Comparison of ENCODE assay signal across 8 cellular contexts in the genomic region with DNA sequence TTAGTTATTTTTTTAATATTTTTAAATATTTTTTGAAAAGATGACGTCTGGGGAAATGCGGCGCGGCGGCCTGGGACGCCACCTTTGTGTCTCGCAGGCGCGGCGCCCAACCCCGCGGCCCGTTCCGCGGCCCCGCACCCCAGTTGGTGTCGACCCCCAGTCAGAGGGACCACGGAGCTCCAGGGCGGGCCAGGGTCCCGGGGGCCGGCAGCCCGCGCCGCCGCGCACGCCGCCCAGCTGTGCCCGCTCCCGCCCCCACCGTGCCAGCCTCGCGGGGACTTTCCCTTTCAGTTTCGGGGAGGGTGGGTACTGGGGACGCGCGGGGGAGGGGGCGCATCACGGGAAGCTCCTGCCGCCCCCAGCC. TPM values are rescaled to one million over a fixed set of nuclear protein-coding genes. Genes with fewer than 3 reads are reported as not detected.
A peak's percentile ranks its signal among the peaks of the same experiment; 100 is the strongest.
DNase-seq lines count a peak whose midpoint lies in the region; ATAC-seq and TF ChIP-seq lines count a peak whose summit lies in the region.

No MANE protein-coding gene starts in this region.

- CTCF ChIA-PET in WTC11 (lab: Charles Lee), result interaction anchor here (0.7 to 3.9 kb wide), 12 partner anchors 16 to 692 kb away, joined by 3 to 30 read pairs (median 8); partner anchors contain the start of gene MYEOV

- TF ChIP-seq CTCF in WTC11 (IDR thresholded peaks at IDR 0.05) (no peak), vagina (IDR thresholded peaks at IDR 0.05) (no peak)

- H3K27me3 Mint-ChIP-seq in WTC11 (ENCODE audit: low read depth) (no peaks in the 10 kb centered on the region), naive B cell (peaks cover 21 to 25% (median 24%) of the 10 kb centered on the region in 3 donors)

- DNase-seq in H7 (peak; percentile 83), WTC11 (ENCODE audit: low spot score) (no peak), naive B cell (peak; percentile 53), vagina (ENCODE audit: extremely low spot score in 2 of 2) (no peak), KBM-7 (no peak), SHP77 (lab: John Stamatoyannopoulos, UW) (no peak)
- DNase-seq in effector memory CD4-positive, alpha-beta T cell, result peak in 1 of 3 donors; percentile 11

- H3K4me1 Mint-ChIP-seq in WTC11, result peaks cover 9% of the 10 kb centered on the region; the same call in 1 of the 2 replicates
- H3K4me1 Mint-ChIP-seq in naive B cell, result peaks cover 25 to 32% (median 26%) of the 10 kb centered on the region in 3 donors

- H3K4me3 ChIP-seq in H7 (ENCODE audit: insufficient read depth, low read depth, low read length), result peak overlapping the region; percentile 99
- H3K4me3 ChIP-seq in effector memory CD4-positive, alpha-beta T cell (ENCODE audit: insufficient read depth, low read depth, low read length, poor library complexity, severe bottlenecking), result peak overlapping the region; percentile 73
- peak overlapping the region; percentile 66 to 77 for H3K4me3 ChIP-seq in vagina

- H3K4me3 Mint-ChIP-seq in WTC11 (peak overlapping the region; percentile 61; the same call in 1 of the 2 replicates), naive B cell (peak overlapping the region; percentile 49 to 99 (median 79))

- peaks cover 8% of the 10 kb centered on the region for H3K27me3 ChIP-seq in H7 (ENCODE audit: control insufficient read depth, insufficient read depth, low read length)
- peaks cover 43% of the 10 kb centered on the region for H3K27me3 ChIP-seq in effector memory CD4-positive, alpha-beta T cell (replicated peaks; ENCODE audit: control insufficient read depth, insufficient read depth, low read length, poor library complexity, severe bottlenecking)
- no peaks in the 10 kb centered on the region for H3K27me3 ChIP-seq in vagina

- in situ Hi-C loops in KBM-7 (cut with MboI; ENCODE audit: low pct_unique_long_range_greater_than_20kb, low sequenced_read_pairs), result no loop called here

- H3K27ac Mint-ChIP-seq in WTC11 (no peak overlapping the region), naive B cell (peak overlapping the region in 1 of 6 donors; percentile 65)

- no peak overlapping the region for H3K27ac ChIP-seq in effector memory CD4-positive, alpha-beta T cell (ENCODE audit: insufficient read depth, low read length, poor library complexity, severe bottlenecking)
- H3K27ac ChIP-seq in vagina, result peak overlapping the region; percentile 85

- H3K36me3 ChIP-seq in H7 (replicated peaks; ENCODE audit: control insufficient read depth, insufficient read depth, low read length) (peaks cover 10% of the 10 kb centered on the region), vagina (no peaks in the 10 kb centered on the region)
- H3K36me3 ChIP-seq in effector memory CD4-positive, alpha-beta T cell (ENCODE audit: control insufficient read depth, insufficient read depth, low read length), result no peaks in the 10 kb centered on the region

- no peaks in the 10 kb centered on the region for H3K9me3 ChIP-seq in effector memory CD4-positive, alpha-beta T cell (ENCODE audit: control insufficient read depth, low read length)
- H3K9me3 ChIP-seq in vagina, result no peaks in the 10 kb centered on the region

- POLR2A ChIA-PET in WTC11 (lab: Charles Lee), result interaction anchor here (0.6 to 1.1 kb wide), 5 partner anchors 13 to 350 kb away, joined by 3 read pairs; partner anchors contain the start of gene MYEOV

- intact Hi-C loops in vagina (cut with DNase I), result loop anchor here (5.0 kb wide), 1 partner anchor 345 kb away; no protein-coding TSS in a partner anchor

- H3K36me3 Mint-ChIP-seq in WTC11 (peaks cover 12% of the 10 kb centered on the region), naive B cell (no peaks in the 10 kb centered on the region)

- peaks cover 52% of the 10 kb centered on the region for H3K4me1 ChIP-seq in effector memory CD4-positive, alpha-beta T cell (ENCODE audit: control insufficient read depth, insufficient read depth, low read length, poor library complexity, severe bottlenecking)
- peaks cover 66% of the 10 kb centered on the region for H3K4me1 ChIP-seq in vagina

- ATAC-seq in WTC11 (no peak), naive B cell (ENCODE audit: low read depth in 2 of 2) (peak; percentile 46 to 53), GM18873 (IDR thresholded peaks at IDR 0.05; ENCODE audit: low FRiP score, unreplicated experiment) (no peak)

- TF ChIP-seq POLR2A in vagina (IDR thresholded peaks at IDR 0.05), result no peak

- no peaks in the 10 kb centered on the region for H3K9me3 Mint-ChIP-seq in WTC11
- H3K9me3 Mint-ChIP-seq in naive B cell, result no peaks in the 10 kb centered on the region

TF ChIP-seq in WTC11, 78 proteins besides CTCF, POLR2A, EP300 and RAD21 (continues in another document):
- TF ChIP-seq PRDM15 (CRISPR knock-in tag; IDR thresholded peaks at IDR 0.05) (no peak), RORB (CRISPR knock-in tag; IDR thresholded peaks at IDR 0.05) (no peak), E2F4 (CRISPR knock-in tag; IDR thresholded peaks at IDR 0.05; ENCODE audit: borderline replicate concordance, low read depth) (no peak), PRRX2 (CRISPR knock-in tag; IDR thresholded peaks at IDR 0.05) (no peak), ZNF219 (CRISPR knock-in tag; IDR thresholded peaks at IDR 0.05; ENCODE audit: borderline replicate concordance) (no peak), AR (CRISPR knock-in tag; IDR thresholded peaks at IDR 0.05) (no peak), ZBTB21 (CRISPR knock-in tag; IDR thresholded peaks at IDR 0.05; ENCODE audit: borderline replicate concordance) (no peak)
- TF ChIP-seq, protein P1, sequence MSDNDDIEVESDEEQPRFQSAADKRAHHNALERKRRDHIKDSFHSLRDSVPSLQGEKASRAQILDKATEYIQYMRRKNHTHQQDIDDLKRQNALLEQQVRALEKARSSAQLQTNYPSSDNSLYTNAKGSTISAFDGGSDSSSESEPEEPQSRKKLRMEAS (CRISPR knock-in tag; IDR thresholded peaks at IDR 0.05), result no peak

RNA-seq across cellular contexts. Expression of gene CCND1, which starts 1.6 kb away (rescaled TPM):
- 220 and 292 TPM in 2 replicates for total RNA-seq in H7 (2014; rRNA removed; shearing (Covaris generic))
- total RNA-seq in WTC11 (2021) (212 to 224 TPM (median 224 TPM) in 3 replicates), vagina (112 TPM)
- 1 to 10 TPM in 5 of 6 donors, not detected in 1; 1.6 to 7.7 (median 4.5) TPM for polyA plus RNA-seq in naive B cell (ENCODE audit: low read depth in 6 of 6)

RNA-seq across cellular contexts. Expression of gene LTO1, which starts 32.6 kb away (rescaled TPM):
- total RNA-seq in H7 (2014; rRNA removed; shearing (Covaris generic)), result 12.3 and 13.9 TPM in 2 replicates
- total RNA-seq in WTC11 (2021), result 20.5 to 27.5 TPM (median 20.6 TPM) in 3 replicates
- polyA plus RNA-seq in naive B cell (ENCODE audit: low read depth in 6 of 6), result 10 to 100 TPM; 15.9 to 26.9 (median 16.8) TPM
- 15.7 TPM for total RNA-seq in vagina

Comparison
In these comparisons a context has a peak if more than half of its experiments do, and no peak if none do; other contexts are left out.
1. DNase-seq: peak in H7 (single experiment) and naive B cell (single experiment); none in WTC11 (single experiment), vagina (0 of 2), KBM-7 (single experiment) and SHP77 (0 of 2).
2. ATAC-seq: peak in naive B cell (2 of 2); none in WTC11 (single experiment) and GM18873 (single experiment).
3. Peak in every context shown above with its lines, with median percentiles within 50 percentile points of each other: H3K4me3 ChIP-seq.